ENCODE assay signal across 24 cellular contexts in the genomic region with DNA sequence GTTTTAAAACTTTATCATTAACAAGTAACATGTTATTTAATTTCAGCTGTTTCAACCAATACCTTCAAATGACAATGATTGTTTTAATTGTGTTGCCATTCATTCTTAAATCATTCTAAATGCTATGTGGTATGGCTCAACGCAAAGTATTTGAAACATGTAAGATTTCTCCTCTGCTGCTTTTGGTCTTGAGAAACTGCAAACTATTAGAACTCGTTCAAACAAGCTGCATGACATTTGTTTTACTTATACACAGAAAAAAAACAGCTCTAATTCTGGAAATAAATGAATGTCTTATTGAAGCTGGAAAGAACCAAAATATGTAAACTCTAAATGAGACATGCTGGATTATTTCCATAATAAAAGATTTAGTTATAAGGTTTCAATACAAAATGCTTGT. TPM values are rescaled to one million over a fixed set of nuclear protein-coding genes. Genes with fewer than 3 reads are reported as not detected.
DNase-seq lines count a peak whose midpoint lies in the region; ATAC-seq and TF ChIP-seq lines count a peak whose summit lies in the region.
"Had no signal": no experiment of that assay in that cellular context is flagged by ENCODE, and none has a peak within 500 bp of the region (broad histone marks: within the 10 kb centered on the region; RNA-seq: fewer than 3 reads in every experiment).

No MANE protein-coding gene starts in this region.

- H3K9me3 Mint-ChIP-seq in HFFc6 = no peaks in the 10 kb centered on the region

- H3K4me1 Mint-ChIP-seq in HFFc6 (ENCODE audit: low read depth) = peaks cover 93% of the 10 kb centered on the region
- H3K4me1 Mint-ChIP-seq: CD4-positive, alpha-beta memory T cell had no signal

- H3K27me3 ChIP-seq in gastroesophageal sphincter = no peaks in the 10 kb centered on the region
- H3K27me3 ChIP-seq: BLaER1 treated with 17β-estradiol and CSF1 and Interleukin-3, amounts not matched to agents 10 nM and 100 nM; SJCRH30 had no signal

- H3K27ac ChIP-seq in gastroesophageal sphincter = peak overlapping the region in 3 of 4 donors; percentile 75 to 77 (median 77)
- H3K27ac ChIP-seq: BLaER1 treated with 17β-estradiol and CSF1 and Interleukin-3, amounts not matched to agents 10 nM and 100 nM; HL-60; SJCRH30 had no signal

- TF ChIP-seq CTCF in HFFc6 (IDR thresholded peaks at IDR 0.05) = no peak
- no peak for TF ChIP-seq CTCF in choroid plexus epithelial cell (conservative IDR thresholded peaks at IDR 0.05; ENCODE audit: low read depth, low read length)
- TF ChIP-seq CTCF in gastroesophageal sphincter (IDR thresholded peaks at IDR 0.05) = no peak

- ATAC-seq in gastroesophageal sphincter = no peak
- ATAC-seq: GM12878, HepG2, Panc1 had no signal

- no peak overlapping the region for H3K4me3 Mint-ChIP-seq in HFFc6
- H3K4me3 Mint-ChIP-seq: CD4-positive, alpha-beta memory T cell had no signal

- peaks cover 0 to 2% of the 10 kb centered on the region in 2 donors for H3K36me3 ChIP-seq in gastroesophageal sphincter
- H3K36me3 ChIP-seq: BLaER1 treated with 17β-estradiol and CSF1 and Interleukin-3, amounts not matched to agents 10 nM and 100 nM had no signal

- peaks cover 14 to 97% (median 20%) of the 10 kb centered on the region in 3 donors for H3K4me1 ChIP-seq in gastroesophageal sphincter
- H3K4me1 ChIP-seq: BLaER1 treated with 17β-estradiol and CSF1 and Interleukin-3, amounts not matched to agents 10 nM and 100 nM; Caco-2 had no signal

- no peaks in the 10 kb centered on the region for H3K9me3 ChIP-seq in gastroesophageal sphincter
- H3K9me3 ChIP-seq: BLaER1 treated with 17β-estradiol and CSF1 and Interleukin-3, amounts not matched to agents 10 nM and 100 nM; Caco-2; SJCRH30 had no signal

- no peak for DNase-seq in HFFc6
- peak; percentile 76 for DNase-seq in choroid plexus epithelial cell (ENCODE audit: low read depth)
- no peak for DNase-seq in NCI-H524 (lab: John Stamatoyannopoulos, UW)
- no peak for DNase-seq in ureter (ENCODE audit: low spot score)
- no peak for DNase-seq in A172 (ENCODE audit: low spot score)
- DNase-seq in NCI-H82 treated with DMSO at 0.1 percent for 48 hours (lab: John Stamatoyannopoulos, UW; ENCODE audit: unreplicated experiment) = no peak
- DNase-seq: Caco-2; CD4-positive, alpha-beta memory T cell; DMS 273 treated with DMSO at 0.1 percent for 48 hours; DMS79 treated with DMSO at 0.1 percent for 48 hours; H7; KBM-7; NCI-H1092; NCI-H1436; NCI-H187 treated with DMSO at 0.1 percent for 48 hours; NCI-H2107; NCI-H748 treated with DMSO at 0.1 percent for 48 hours; SJCRH30 had no signal

- no peak overlapping the region for H3K4me3 ChIP-seq in choroid plexus epithelial cell (ENCODE audit: low read depth, low read length)
- H3K4me3 ChIP-seq in gastroesophageal sphincter = no peak overlapping the region
- H3K4me3 ChIP-seq: BLaER1 treated with 17β-estradiol and CSF1 and Interleukin-3, amounts not matched to agents 10 nM and 100 nM; GM12878; SJCRH30 had no signal

- H3K36me3 Mint-ChIP-seq in HFFc6 (ENCODE audit: low read depth) = peaks cover 81% of the 10 kb centered on the region
- H3K36me3 Mint-ChIP-seq: CD4-positive, alpha-beta memory T cell had no signal

- no peak for TF ChIP-seq POLR2A in gastroesophageal sphincter (IDR thresholded peaks at IDR 0.05)

- peaks cover 4% of the 10 kb centered on the region for H3K27me3 Mint-ChIP-seq in HFFc6 (ENCODE audit: insufficient read depth)

- WGBS in gastroesophageal sphincter (ENCODE audit: low coverage in 1 of 2), 2 donors = 4 to 28% methylated on average over 2 of the region's 2 CpGs

- TF ChIP-seq EP300 in gastroesophageal sphincter (IDR thresholded peaks at IDR 0.05) = no peak

- peak overlapping the region; percentile 47 for H3K27ac Mint-ChIP-seq in HFFc6
- H3K27ac Mint-ChIP-seq: CD4-positive, alpha-beta memory T cell had no signal

RNA-seq across cellular contexts. Expression of gene FBN1, which starts 29.3 kb away (rescaled TPM):
- 100 to 1,000 TPM; 584 to 754 (median 609) TPM for total RNA-seq in HFFc6 (2021; fragmentation: NEBNext Ultra II Directional; extraction: Animal tissue kit (Norgen Biotek cat#: 25700))
- 100 to 1,000 TPM; 153 to 266 (median 203) TPM for total RNA-seq in gastroesophageal sphincter
- 37.1 TPM for total RNA-seq in ureter
- total RNA-seq in A172 (2014; rRNA removed; shearing (Covaris generic)) = 142 and 156 TPM in 2 replicates
